ENCODE assay signal across 1 cellular context in the genomic region with DNA sequence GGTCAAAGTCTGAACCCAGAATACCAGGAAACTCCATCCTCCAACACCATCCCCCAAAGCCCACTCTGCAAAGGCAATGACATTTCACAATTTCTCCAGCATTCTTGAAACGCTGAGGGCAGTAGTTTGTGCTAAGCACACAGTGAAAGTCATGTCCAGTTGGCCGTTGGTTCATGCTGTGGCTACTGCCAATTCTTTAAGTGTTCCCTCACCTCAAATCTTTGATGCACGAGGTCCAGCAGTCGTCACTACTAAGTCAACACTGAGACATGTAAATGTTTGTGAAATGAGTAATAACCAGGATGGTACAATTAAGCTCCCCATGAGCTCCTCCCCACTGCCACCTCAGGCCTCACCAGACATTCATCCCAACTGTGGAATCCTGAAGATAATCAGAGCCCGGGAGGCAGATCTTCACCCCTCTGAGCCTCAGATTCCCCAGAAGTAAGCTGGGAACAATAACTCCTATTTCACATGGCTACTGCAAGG.
TF ChIP-seq lines count a peak whose summit lies in the region.

No MANE protein-coding gene starts in this region.

TF ChIP-seq in HepG2, 621 proteins besides CTCF, POLR2A, EP300 and RAD21 (continued from another document and continues in another):
- TF ChIP-seq POLR2G (IDR thresholded peaks at IDR 0.05; ENCODE audit: low read depth, low read length) (no peak), CHCHD3 (CRISPR knock-in tag; IDR thresholded peaks at IDR 0.05) (no peak), SOX6 (IDR thresholded peaks at IDR 0.05) (no peak), SOX6 (CRISPR knock-in tag; IDR thresholded peaks at IDR 0.05) (peak; percentile 52), CEBPB (IDR thresholded peaks at IDR 0.05; ENCODE audit: borderline replicate concordance, low read depth, low read length) (peak; percentile 98), MAFK (conservative IDR thresholded peaks at IDR 0.05 in 1 of 2, IDR thresholded peaks at IDR 0.05 in 1 of 2; ENCODE audit: low read length in 2 of 2) (peak; percentile 74 to 82), ZNF879 (CRISPR knock-in tag; IDR thresholded peaks at IDR 0.05) (no peak), ISX (CRISPR knock-in tag; conservative IDR thresholded peaks at IDR 0.05) (no peak), ZNF557 (CRISPR knock-in tag; IDR thresholded peaks at IDR 0.05) (no peak), HNF4A (CRISPR knock-in tag; IDR thresholded peaks at IDR 0.05) (peak; percentile 92), ZBTB7A (CRISPR knock-in tag; IDR thresholded peaks at IDR 0.05) (no peak), GATAD1 (CRISPR knock-in tag; IDR thresholded peaks at IDR 0.05) (peak; percentile 47; the same call in 1 of the 2 replicates), ATM (IDR thresholded peaks at IDR 0.05; ENCODE audit: borderline replicate concordance) (no peak), SRSF9 (IDR thresholded peaks at IDR 0.05; ENCODE audit: borderline replicate concordance, insufficient read depth, low read depth, low read length, poor library complexity, severe bottlenecking) (no peak), ZSCAN22 (CRISPR knock-in tag; IDR thresholded peaks at IDR 0.05) (no peak), SRY (CRISPR knock-in tag; IDR thresholded peaks at IDR 0.05) (no peak), ZNF589 (CRISPR knock-in tag; conservative IDR thresholded peaks at IDR 0.05) (peak; percentile 50; the same call in 1 of the 2 replicates), MED13 (CRISPR knock-in tag; IDR thresholded peaks at IDR 0.05) (peak; percentile 59; the same call in 1 of the 2 replicates), ZNF570 (CRISPR knock-in tag; IDR thresholded peaks at IDR 0.05; ENCODE audit: borderline replicate concordance) (no peak), KAT2B (IDR thresholded peaks at IDR 0.05; ENCODE audit: borderline replicate concordance, low read depth, low read length) (no peak), ZNF367 (CRISPR knock-in tag; IDR thresholded peaks at IDR 0.05; ENCODE audit: borderline replicate concordance) (no peak), ZNF234 (CRISPR knock-in tag; conservative IDR thresholded peaks at IDR 0.05) (no peak), AKAP8 (CRISPR knock-in tag; IDR thresholded peaks at IDR 0.05) (0 out of 2 replicates have a peak, but pooled peaks have one; percentile 35), ZNF558 (CRISPR knock-in tag; IDR thresholded peaks at IDR 0.05; ENCODE audit: borderline replicate concordance) (no peak), RFX5 (IDR thresholded peaks at IDR 0.05; ENCODE audit: low read depth, low read length) (no peak), HOXA3 (CRISPR knock-in tag; IDR thresholded peaks at IDR 0.05) (peak; percentile 80), NCOR1 (IDR thresholded peaks at IDR 0.05; ENCODE audit: borderline replicate concordance, low read length) (peak; percentile 89), SYNCRIP (IDR thresholded peaks at IDR 0.05; ENCODE audit: insufficient read depth, low read depth, low read length) (no peak), MAFF (IDR thresholded peaks at IDR 0.05; ENCODE audit: low read depth, low read length) (peak; percentile 85), ETV5 (CRISPR knock-in tag; IDR thresholded peaks at IDR 0.05; ENCODE audit: borderline replicate concordance) (peak; percentile 68; the same call in 1 of the 2 replicates), TP53 (CRISPR knock-in tag; conservative IDR thresholded peaks at IDR 0.05) (no peak), MEIS2 (CRISPR knock-in tag; IDR thresholded peaks at IDR 0.05) (peak; percentile 67; the same call in 1 of the 2 replicates), MXD4 (CRISPR knock-in tag; IDR thresholded peaks at IDR 0.05) (0 out of 2 replicates have a peak, but pooled peaks have one; percentile 27), SCMH1 (CRISPR knock-in tag; IDR thresholded peaks at IDR 0.05; ENCODE audit: borderline replicate concordance) (no peak), ETV6 (CRISPR knock-in tag; conservative IDR thresholded peaks at IDR 0.05) (0 out of 2 replicates have a peak, but pooled peaks have one; percentile 28), U2AF1 (optimal IDR thresholded peaks at IDR 0.05; ENCODE audit: low read depth, low read length) (no peak)
- TF ChIP-seq, protein P1, sequence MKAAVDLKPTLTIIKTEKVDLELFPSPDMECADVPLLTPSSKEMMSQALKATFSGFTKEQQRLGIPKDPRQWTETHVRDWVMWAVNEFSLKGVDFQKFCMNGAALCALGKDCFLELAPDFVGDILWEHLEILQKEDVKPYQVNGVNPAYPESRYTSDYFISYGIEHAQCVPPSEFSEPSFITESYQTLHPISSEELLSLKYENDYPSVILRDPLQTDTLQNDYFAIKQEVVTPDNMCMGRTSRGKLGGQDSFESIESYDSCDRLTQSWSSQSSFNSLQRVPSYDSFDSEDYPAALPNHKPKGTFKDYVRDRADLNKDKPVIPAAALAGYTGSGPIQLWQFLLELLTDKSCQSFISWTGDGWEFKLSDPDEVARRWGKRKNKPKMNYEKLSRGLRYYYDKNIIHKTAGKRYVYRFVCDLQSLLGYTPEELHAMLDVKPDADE (CRISPR knock-in tag; IDR thresholded peaks at IDR 0.05), result no peak
- TF ChIP-seq, protein P2, sequence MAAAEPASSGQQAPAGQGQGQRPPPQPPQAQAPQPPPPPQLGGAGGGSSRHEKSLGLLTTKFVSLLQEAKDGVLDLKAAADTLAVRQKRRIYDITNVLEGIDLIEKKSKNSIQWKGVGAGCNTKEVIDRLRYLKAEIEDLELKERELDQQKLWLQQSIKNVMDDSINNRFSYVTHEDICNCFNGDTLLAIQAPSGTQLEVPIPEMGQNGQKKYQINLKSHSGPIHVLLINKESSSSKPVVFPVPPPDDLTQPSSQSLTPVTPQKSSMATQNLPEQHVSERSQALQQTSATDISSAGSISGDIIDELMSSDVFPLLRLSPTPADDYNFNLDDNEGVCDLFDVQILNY (CRISPR knock-in tag; conservative IDR thresholded peaks at IDR 0.05), result no peak
- TF ChIP-seq, protein P3, sequence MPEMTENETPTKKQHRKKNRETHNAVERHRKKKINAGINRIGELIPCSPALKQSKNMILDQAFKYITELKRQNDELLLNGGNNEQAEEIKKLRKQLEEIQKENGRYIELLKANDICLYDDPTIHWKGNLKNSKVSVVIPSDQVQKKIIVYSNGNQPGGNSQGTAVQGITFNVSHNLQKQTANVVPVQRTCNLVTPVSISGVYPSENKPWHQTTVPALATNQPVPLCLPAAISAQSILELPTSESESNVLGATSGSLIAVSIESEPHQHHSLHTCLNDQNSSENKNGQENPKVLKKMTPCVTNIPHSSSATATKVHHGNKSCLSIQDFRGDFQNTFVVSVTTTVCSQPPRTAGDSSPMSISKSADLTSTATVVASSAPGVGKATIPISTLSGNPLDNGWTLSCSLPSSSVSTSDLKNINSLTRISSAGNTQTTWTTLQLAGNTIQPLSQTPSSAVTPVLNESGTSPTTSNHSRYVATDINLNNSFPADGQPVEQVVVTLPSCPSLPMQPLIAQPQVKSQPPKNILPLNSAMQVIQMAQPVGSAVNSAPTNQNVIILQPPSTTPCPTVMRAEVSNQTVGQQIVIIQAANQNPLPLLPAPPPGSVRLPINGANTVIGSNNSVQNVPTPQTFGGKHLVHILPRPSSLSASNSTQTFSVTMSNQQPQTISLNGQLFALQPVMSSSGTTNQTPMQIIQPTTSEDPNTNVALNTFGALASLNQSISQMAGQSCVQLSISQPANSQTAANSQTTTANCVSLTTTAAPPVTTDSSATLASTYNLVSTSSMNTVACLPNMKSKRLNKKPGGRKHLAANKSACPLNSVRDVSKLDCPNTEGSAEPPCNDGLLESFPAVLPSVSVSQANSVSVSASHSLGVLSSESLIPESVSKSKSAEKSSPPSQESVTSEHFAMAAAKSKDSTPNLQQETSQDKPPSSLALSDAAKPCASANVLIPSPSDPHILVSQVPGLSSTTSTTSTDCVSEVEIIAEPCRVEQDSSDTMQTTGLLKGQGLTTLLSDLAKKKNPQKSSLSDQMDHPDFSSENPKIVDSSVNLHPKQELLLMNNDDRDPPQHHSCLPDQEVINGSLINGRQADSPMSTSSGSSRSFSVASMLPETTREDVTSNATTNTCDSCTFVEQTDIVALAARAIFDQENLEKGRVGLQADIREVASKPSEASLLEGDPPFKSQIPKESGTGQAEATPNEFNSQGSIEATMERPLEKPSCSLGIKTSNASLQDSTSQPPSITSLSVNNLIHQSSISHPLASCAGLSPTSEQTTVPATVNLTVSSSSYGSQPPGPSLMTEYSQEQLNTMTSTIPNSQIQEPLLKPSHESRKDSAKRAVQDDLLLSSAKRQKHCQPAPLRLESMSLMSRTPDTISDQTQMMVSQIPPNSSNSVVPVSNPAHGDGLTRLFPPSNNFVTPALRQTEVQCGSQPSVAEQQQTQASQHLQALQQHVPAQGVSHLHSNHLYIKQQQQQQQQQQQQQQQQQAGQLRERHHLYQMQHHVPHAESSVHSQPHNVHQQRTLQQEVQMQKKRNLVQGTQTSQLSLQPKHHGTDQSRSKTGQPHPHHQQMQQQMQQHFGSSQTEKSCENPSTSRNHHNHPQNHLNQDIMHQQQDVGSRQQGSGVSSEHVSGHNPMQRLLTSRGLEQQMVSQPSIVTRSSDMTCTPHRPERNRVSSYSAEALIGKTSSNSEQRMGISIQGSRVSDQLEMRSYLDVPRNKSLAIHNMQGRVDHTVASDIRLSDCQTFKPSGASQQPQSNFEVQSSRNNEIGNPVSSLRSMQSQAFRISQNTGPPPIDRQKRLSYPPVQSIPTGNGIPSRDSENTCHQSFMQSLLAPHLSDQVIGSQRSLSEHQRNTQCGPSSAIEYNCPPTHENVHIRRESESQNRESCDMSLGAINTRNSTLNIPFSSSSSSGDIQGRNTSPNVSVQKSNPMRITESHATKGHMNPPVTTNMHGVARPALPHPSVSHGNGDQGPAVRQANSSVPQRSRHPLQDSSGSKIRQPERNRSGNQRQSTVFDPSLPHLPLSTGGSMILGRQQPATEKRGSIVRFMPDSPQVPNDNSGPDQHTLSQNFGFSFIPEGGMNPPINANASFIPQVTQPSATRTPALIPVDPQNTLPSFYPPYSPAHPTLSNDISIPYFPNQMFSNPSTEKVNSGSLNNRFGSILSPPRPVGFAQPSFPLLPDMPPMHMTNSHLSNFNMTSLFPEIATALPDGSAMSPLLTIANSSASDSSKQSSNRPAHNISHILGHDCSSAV (CRISPR knock-in tag; IDR thresholded peaks at IDR 0.05; ENCODE audit: borderline replicate concordance), result no peak
- TF ChIP-seq, protein P4, sequence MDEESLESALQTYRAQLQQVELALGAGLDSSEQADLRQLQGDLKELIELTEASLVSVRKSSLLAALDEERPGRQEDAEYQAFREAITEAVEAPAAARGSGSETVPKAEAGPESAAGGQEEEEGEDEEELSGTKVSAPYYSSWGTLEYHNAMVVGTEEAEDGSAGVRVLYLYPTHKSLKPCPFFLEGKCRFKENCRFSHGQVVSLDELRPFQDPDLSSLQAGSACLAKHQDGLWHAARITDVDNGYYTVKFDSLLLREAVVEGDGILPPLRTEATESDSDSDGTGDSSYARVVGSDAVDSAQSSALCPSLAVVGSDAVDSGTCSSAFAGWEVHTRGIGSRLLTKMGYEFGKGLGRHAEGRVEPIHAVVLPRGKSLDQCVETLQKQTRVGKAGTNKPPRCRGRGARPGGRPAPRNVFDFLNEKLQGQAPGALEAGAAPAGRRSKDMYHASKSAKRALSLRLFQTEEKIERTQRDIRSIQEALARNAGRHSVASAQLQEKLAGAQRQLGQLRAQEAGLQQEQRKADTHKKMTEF (CRISPR knock-in tag; IDR thresholded peaks at IDR 0.05), result peak; percentile 90
- TF ChIP-seq, protein P5, sequence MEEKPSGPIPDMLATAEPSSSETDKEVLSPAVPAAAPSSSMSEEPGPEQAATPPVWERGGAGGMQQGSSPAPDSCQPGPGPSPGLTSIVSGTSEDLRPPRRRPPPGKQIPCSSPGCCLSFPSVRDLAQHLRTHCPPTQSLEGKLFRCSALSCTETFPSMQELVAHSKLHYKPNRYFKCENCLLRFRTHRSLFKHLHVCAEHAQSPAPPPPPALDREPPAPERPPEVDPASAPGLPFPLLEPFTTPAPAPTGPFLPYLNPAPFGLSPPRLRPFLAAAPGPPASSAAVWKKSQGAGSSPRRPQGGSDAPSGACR (CRISPR knock-in tag; IDR thresholded peaks at IDR 0.05), result no peak
- TF ChIP-seq, protein P6, sequence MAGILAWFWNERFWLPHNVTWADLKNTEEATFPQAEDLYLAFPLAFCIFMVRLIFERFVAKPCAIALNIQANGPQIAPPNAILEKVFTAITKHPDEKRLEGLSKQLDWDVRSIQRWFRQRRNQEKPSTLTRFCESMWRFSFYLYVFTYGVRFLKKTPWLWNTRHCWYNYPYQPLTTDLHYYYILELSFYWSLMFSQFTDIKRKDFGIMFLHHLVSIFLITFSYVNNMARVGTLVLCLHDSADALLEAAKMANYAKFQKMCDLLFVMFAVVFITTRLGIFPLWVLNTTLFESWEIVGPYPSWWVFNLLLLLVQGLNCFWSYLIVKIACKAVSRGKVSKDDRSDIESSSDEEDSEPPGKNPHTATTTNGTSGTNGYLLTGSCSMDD (CRISPR knock-in tag; IDR thresholded peaks at IDR 0.05), result no peak
- TF ChIP-seq, protein P7, sequence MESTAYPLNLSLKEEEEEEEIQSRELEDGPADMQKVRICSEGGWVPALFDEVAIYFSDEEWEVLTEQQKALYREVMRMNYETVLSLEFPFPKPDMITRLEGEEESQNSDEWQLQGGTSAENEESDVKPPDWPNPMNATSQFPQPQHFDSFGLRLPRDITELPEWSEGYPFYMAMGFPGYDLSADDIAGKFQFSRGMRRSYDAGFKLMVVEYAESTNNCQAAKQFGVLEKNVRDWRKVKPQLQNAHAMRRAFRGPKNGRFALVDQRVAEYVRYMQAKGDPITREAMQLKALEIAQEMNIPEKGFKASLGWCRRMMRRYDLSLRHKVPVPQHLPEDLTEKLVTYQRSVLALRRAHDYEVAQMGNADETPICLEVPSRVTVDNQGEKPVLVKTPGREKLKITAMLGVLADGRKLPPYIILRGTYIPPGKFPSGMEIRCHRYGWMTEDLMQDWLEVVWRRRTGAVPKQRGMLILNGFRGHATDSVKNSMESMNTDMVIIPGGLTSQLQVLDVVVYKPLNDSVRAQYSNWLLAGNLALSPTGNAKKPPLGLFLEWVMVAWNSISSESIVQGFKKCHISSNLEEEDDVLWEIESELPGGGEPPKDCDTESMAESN (CRISPR knock-in tag; conservative IDR thresholded peaks at IDR 0.05), result no peak
- TF ChIP-seq, protein P8, sequence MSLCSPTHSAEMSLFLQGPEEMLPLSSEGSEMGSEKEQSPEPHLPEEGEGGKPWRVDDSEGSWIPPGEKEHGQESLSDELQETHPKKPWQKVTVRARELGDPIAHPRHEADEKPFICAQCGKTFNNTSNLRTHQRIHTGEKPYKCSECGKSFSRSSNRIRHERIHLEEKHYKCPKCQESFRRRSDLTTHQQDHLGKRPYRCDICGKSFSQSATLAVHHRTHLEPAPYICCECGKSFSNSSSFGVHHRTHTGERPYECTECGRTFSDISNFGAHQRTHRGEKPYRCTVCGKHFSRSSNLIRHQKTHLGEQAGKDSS (CRISPR knock-in tag; IDR thresholded peaks at IDR 0.05; ENCODE audit: borderline replicate concordance, low read depth), result no peak
